10 cellular contexts compared by ENCODE assay signal in genomic region chr11:83007477-83007876, GRCh38.
DNase-seq lines count a peak whose midpoint lies in the region; ATAC-seq lines count a peak whose summit lies in the region.
"Had no signal": no experiment of that assay in that cellular context is flagged by ENCODE, and none has a peak within 500 bp of the region (broad histone marks: within the 10 kb centered on the region; RNA-seq: fewer than 3 reads in every experiment).

No MANE protein-coding gene starts in this region.

- H3K27ac ChIP-seq in HUES64 (ENCODE audit: low read depth, low read length) = 0 out of 2 replicates have a peak overlapping the region, but pooled peaks have one; percentile 22
- no peak overlapping the region for H3K27ac ChIP-seq in neuronal stem cell (replicated peaks; ENCODE audit: low read length)

- H3K14ac ChIP-seq in neuronal stem cell (ENCODE audit: low read length) = no peak overlapping the region

- no peaks in the 10 kb centered on the region for H3K36me3 ChIP-seq in HUES64 (ENCODE audit: insufficient read depth, low read length)
- H3K36me3 ChIP-seq in neuronal stem cell (replicated peaks in 1 of 2; ENCODE audit: control insufficient read depth in 2 of 2, insufficient read depth in 2 of 2, low read length in 2 of 2) = no peaks in the 10 kb centered on the region

- H3K4me1 ChIP-seq in HUES64 (ENCODE audit: insufficient read depth, low read length) (peaks cover 16% of the 10 kb centered on the region; the same call in 1 of the 2 replicates), neuronal stem cell (ENCODE audit: control insufficient read depth in 2 of 2, insufficient read depth in 1 of 2, low read depth in 1 of 2, low read length in 2 of 2) (peaks cover 16 to 19% of the 10 kb centered on the region in 2 donors)

- H2AFZ ChIP-seq in neuronal stem cell (ENCODE audit: low read length) = peak overlapping the region; percentile 88

- no peak overlapping the region for H3K18ac ChIP-seq in neuronal stem cell (ENCODE audit: low read length)

- intact Hi-C loops in posterior vena cava (cut with DNase I) (no loop called here), head of caudate nucleus (cut with DNase I) (no loop called here)

- no peak overlapping the region for H4K8ac ChIP-seq in neuronal stem cell (ENCODE audit: low read depth, low read length)

- H3K4me2 ChIP-seq in neuronal stem cell (ENCODE audit: insufficient read depth, low read length, poor library complexity, severe bottlenecking) = no peak overlapping the region

- no peak for ATAC-seq in activated T-helper 17 cell treated with anti-CD3 and anti-CD28 coated beads, Interleukin-2, amount 50 U/mL, for 72 hours (replicated peaks)

- no peaks in the 10 kb centered on the region for H3K9me3 Mint-ChIP-seq in activated T-helper 17 cell treated with anti-CD3 and anti-CD28 coated beads, Interleukin-2, amount 50 U/mL, for 72 hours
- H3K9me3 Mint-ChIP-seq: central memory CD8-positive, alpha-beta T cell had no signal

- H3K79me1 ChIP-seq in neuronal stem cell (ENCODE audit: low read depth, low read length) = no peaks in the 10 kb centered on the region

- DNase-seq in COLO668 (lab: John Stamatoyannopoulos, UW; ENCODE audit: unreplicated experiment) (peak; percentile 42), neuronal stem cell (ENCODE audit: low spot score) (no peak), posterior vena cava (ENCODE audit: low spot score) (no peak), GM03348 (ENCODE audit: low spot score) (no peak), head of caudate nucleus (no peak), EL (no peak)
- DNase-seq: activated T-cell treated with anti-CD3 and anti-CD28 coated beads, Interleukin-2, amount 50 U/mL, for 1 hour had no signal

- H3K9me3 ChIP-seq in HUES64 (ENCODE audit: insufficient read depth, low read depth, low read length) = no peaks in the 10 kb centered on the region
- no peaks in the 10 kb centered on the region for H3K9me3 ChIP-seq in neuronal stem cell (replicated peaks in 1 of 2; ENCODE audit: control insufficient read depth in 2 of 2, insufficient read depth in 1 of 2, low read depth in 1 of 2, low read length in 2 of 2)

- no peak overlapping the region for H3K4me3 ChIP-seq in HUES64 (ENCODE audit: low read length)
- H3K4me3 ChIP-seq in neuronal stem cell (ENCODE audit: low read length in 2 of 2) = peak overlapping the region in 1 of 2 donors; percentile 16

- WGBS in HUES64 = 83% methylated on average over 5 of the region's 5 CpGs
- no CpG with 5 or more reads among the region's 5 CpGs for WGBS in neuronal stem cell (ENCODE audit: extremely low coverage in 2 of 2, insufficient read length in 2 of 2, insufficient replicate concordance in 1 of 2), 2 donors

- peak overlapping the region; percentile 47 for H3K4me3 Mint-ChIP-seq in activated T-helper 17 cell treated with anti-CD3 and anti-CD28 coated beads, Interleukin-2, amount 50 U/mL, for 72 hours
- H3K4me3 Mint-ChIP-seq: central memory CD8-positive, alpha-beta T cell had no signal

- H3K23ac ChIP-seq in neuronal stem cell (ENCODE audit: low read depth, low read length, poor library complexity) = no peak overlapping the region

- no peak overlapping the region for H2BK12ac ChIP-seq in neuronal stem cell (ENCODE audit: low read length)

- H4K91ac ChIP-seq in neuronal stem cell (ENCODE audit: low read depth, low read length, poor library complexity) = no peak overlapping the region

- H2BK15ac ChIP-seq in neuronal stem cell (ENCODE audit: low read length) = no peak overlapping the region

- H2BK120ac ChIP-seq in neuronal stem cell (ENCODE audit: low read depth, low read length) = no peak overlapping the region

- H3K27me3 ChIP-seq in HUES64 (ENCODE audit: insufficient read depth, low read length) = no peaks in the 10 kb centered on the region
- H3K27me3 ChIP-seq in neuronal stem cell (ENCODE audit: control insufficient read depth in 3 of 3, insufficient read depth in 3 of 3, low read depth in 1 of 3, low read length in 3 of 3) = no peaks in the 10 kb centered on the region

- H3K27ac Mint-ChIP-seq in activated T-helper 17 cell treated with anti-CD3 and anti-CD28 coated beads, Interleukin-2, amount 50 U/mL, for 72 hours = peak overlapping the region; percentile 70

- peaks cover 30% of the 10 kb centered on the region for H3K4me1 Mint-ChIP-seq in activated T-helper 17 cell treated with anti-CD3 and anti-CD28 coated beads, Interleukin-2, amount 50 U/mL, for 72 hours

- no peak overlapping the region for H2BK5ac ChIP-seq in neuronal stem cell (ENCODE audit: low read length)

- no peaks in the 10 kb centered on the region for H3K27me3 Mint-ChIP-seq in activated T-helper 17 cell treated with anti-CD3 and anti-CD28 coated beads, Interleukin-2, amount 50 U/mL, for 72 hours
- H3K27me3 Mint-ChIP-seq: central memory CD8-positive, alpha-beta T cell had no signal

- no peaks in the 10 kb centered on the region for H3K36me3 Mint-ChIP-seq in activated T-helper 17 cell treated with anti-CD3 and anti-CD28 coated beads, Interleukin-2, amount 50 U/mL, for 72 hours (ENCODE audit: low read depth)

- no peak overlapping the region for H2AK5ac ChIP-seq in neuronal stem cell (ENCODE audit: low read depth, low read length)

- no peak overlapping the region for H3K4ac ChIP-seq in neuronal stem cell (ENCODE audit: low read length)

- H3K9ac ChIP-seq in HUES64 (ENCODE audit: low read depth, low read length) = no peak overlapping the region
- H3K9ac ChIP-seq in neuronal stem cell (ENCODE audit: low read depth, low read length, poor library complexity) = no peak overlapping the region
